Comparison of ENCODE assay signal across 1 cellular context in the genomic region with DNA sequence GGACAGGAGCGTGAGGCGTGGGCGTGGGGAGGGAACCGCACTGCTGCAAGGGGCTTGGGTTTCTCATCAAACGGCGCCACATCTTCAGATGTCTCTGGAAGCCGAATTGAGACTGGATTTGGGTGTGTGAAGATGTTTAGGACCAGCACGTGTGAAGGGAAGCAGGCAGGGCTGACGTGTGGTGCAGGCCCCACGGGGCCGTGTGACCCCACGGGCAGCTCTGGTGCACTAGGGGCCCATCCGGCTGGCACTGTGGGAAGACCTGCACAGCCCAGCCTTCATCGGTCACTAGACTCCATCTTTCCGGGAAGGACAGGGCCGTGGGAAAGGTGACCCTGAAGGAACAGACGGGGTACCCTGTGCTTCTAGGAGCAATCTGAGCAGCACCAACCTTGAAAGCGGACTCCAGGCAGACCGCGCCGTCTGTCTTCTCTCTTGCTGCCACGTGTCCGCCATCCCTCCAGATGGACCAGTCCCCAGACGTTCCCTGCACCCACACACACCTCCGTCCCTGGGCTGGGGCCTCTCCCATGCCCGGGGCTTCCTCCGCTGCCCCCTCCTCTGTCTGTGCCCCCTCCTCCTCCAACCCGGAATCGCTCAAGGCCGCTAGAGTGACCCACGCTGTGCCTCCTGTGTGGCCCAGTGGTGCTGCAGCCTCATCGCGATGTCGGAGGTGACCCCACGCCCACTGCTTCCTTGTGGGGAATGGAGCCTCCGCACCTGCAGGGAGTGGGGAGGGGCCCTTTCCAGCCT.
TF ChIP-seq lines count a peak whose summit lies in the region.

No MANE protein-coding gene starts in this region.

TF ChIP-seq in HCT116, 20 proteins besides CTCF, POLR2A, EP300 and RAD21:
- TF ChIP-seq CBX3 (IDR thresholded peaks at IDR 0.05; ENCODE audit: low read depth), result no peak
- TF ChIP-seq, protein P1, sequence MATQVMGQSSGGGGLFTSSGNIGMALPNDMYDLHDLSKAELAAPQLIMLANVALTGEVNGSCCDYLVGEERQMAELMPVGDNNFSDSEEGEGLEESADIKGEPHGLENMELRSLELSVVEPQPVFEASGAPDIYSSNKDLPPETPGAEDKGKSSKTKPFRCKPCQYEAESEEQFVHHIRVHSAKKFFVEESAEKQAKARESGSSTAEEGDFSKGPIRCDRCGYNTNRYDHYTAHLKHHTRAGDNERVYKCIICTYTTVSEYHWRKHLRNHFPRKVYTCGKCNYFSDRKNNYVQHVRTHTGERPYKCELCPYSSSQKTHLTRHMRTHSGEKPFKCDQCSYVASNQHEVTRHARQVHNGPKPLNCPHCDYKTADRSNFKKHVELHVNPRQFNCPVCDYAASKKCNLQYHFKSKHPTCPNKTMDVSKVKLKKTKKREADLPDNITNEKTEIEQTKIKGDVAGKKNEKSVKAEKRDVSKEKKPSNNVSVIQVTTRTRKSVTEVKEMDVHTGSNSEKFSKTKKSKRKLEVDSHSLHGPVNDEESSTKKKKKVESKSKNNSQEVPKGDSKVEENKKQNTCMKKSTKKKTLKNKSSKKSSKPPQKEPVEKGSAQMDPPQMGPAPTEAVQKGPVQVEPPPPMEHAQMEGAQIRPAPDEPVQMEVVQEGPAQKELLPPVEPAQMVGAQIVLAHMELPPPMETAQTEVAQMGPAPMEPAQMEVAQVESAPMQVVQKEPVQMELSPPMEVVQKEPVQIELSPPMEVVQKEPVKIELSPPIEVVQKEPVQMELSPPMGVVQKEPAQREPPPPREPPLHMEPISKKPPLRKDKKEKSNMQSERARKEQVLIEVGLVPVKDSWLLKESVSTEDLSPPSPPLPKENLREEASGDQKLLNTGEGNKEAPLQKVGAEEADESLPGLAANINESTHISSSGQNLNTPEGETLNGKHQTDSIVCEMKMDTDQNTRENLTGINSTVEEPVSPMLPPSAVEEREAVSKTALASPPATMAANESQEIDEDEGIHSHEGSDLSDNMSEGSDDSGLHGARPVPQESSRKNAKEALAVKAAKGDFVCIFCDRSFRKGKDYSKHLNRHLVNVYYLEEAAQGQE (IDR thresholded peaks at IDR 0.05; ENCODE audit: low read depth), result no peak
- TF ChIP-seq YY1 (IDR thresholded peaks at IDR 0.05; ENCODE audit: extremely low read depth, insufficient replicate concordance, low read depth, low read length), result no peak
- no peak for TF ChIP-seq SIN3A (IDR thresholded peaks at IDR 0.05; ENCODE audit: low read depth)
- no peak for TF ChIP-seq EGR1 (IDR thresholded peaks at IDR 0.05; ENCODE audit: low read depth)
- no peak for TF ChIP-seq JUND (IDR thresholded peaks at IDR 0.05)
- TF ChIP-seq ELF1 (IDR thresholded peaks at IDR 0.05; ENCODE audit: borderline replicate concordance, low read depth), result no peak
- TF ChIP-seq CEBPB (IDR thresholded peaks at IDR 0.05; ENCODE audit: low read depth), result no peak
- TF ChIP-seq, protein P2, sequence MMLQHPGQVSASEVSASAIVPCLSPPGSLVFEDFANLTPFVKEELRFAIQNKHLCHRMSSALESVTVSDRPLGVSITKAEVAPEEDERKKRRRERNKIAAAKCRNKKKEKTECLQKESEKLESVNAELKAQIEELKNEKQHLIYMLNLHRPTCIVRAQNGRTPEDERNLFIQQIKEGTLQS (IDR thresholded peaks at IDR 0.05), result no peak
- TF ChIP-seq, protein P3, sequence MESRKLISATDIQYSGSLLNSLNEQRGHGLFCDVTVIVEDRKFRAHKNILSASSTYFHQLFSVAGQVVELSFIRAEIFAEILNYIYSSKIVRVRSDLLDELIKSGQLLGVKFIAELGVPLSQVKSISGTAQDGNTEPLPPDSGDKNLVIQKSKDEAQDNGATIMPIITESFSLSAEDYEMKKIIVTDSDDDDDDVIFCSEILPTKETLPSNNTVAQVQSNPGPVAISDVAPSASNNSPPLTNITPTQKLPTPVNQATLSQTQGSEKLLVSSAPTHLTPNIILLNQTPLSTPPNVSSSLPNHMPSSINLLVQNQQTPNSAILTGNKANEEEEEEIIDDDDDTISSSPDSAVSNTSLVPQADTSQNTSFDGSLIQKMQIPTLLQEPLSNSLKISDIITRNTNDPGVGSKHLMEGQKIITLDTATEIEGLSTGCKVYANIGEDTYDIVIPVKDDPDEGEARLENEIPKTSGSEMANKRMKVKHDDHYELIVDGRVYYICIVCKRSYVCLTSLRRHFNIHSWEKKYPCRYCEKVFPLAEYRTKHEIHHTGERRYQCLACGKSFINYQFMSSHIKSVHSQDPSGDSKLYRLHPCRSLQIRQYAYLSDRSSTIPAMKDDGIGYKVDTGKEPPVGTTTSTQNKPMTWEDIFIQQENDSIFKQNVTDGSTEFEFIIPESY (IDR thresholded peaks at IDR 0.05; ENCODE audit: extremely low read depth, insufficient replicate concordance, low read length), result no peak
- TF ChIP-seq, protein P4, sequence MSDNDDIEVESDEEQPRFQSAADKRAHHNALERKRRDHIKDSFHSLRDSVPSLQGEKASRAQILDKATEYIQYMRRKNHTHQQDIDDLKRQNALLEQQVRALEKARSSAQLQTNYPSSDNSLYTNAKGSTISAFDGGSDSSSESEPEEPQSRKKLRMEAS (IDR thresholded peaks at IDR 0.05), result no peak
- TF ChIP-seq TCF7L2 (IDR thresholded peaks at IDR 0.05; ENCODE audit: borderline replicate concordance, extremely low read depth, insufficient read depth, insufficient read length), result no peak
- no peak for TF ChIP-seq SRF (IDR thresholded peaks at IDR 0.05; ENCODE audit: low read depth)
- no peak for TF ChIP-seq POLR2AphosphoS5 (IDR thresholded peaks at IDR 0.05; ENCODE audit: low read depth, low read length)
- no peak for TF ChIP-seq ZNF274 (IDR thresholded peaks at IDR 0.05; ENCODE audit: low read depth, low read length)
- TF ChIP-seq ZFX (IDR thresholded peaks at IDR 0.05), result no peak; the same call in 1 of the 2 replicates
- TF ChIP-seq EZH2 (IDR thresholded peaks at IDR 0.05), result no peak
- TF ChIP-seq FOSL1 (IDR thresholded peaks at IDR 0.05; ENCODE audit: low read depth), result no peak
- TF ChIP-seq SP1 (IDR thresholded peaks at IDR 0.05; ENCODE audit: low read depth), result no peak
- no peak for TF ChIP-seq EZH2phosphoT487 (IDR thresholded peaks at IDR 0.05; ENCODE audit: borderline replicate concordance)
